In genomic region chrY:22971026-22971712, GRCh38 we compare ENCODE assay signal across 7 cellular contexts. TPM values are rescaled to one million over a fixed set of nuclear protein-coding genes. Genes with fewer than 3 reads are reported as not detected.
"Had no signal": no experiment of that assay in that cellular context is flagged by ENCODE, and none has a peak within 500 bp of the region (broad histone marks: within the 10 kb centered on the region; RNA-seq: fewer than 3 reads in every experiment).

No MANE protein-coding gene starts in this region.

RNA-seq across cellular contexts. Expression of gene BPY2, which starts 12.9 kb away (rescaled TPM):
- total RNA-seq: GM23248, GM23338, H1, H4, H7, H9, HFFc6 had no signal
